Comparison of ENCODE assay signal across 23 cellular contexts in the genomic region with DNA sequence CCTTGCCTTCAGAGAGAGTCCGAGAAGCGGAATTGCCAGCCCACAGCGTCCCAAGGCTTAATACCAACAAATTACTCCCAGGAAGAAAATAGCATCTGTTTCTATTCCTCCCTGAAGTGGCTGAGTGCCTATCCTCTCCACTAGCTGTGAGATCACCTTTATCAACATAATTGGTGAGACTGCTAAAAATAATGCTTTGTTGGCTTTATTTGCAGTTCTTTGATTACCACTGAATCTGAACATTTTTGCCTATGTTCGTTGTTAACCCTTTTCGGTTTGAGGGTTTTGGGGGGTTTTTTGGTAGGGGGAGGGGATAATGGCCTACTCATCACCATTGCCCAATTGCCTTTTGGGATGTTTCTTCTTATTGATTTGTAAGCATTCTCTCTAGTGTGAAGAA. TPM values are rescaled to one million over a fixed set of nuclear protein-coding genes. Genes with fewer than 3 reads are reported as not detected.
DNase-seq lines count a peak whose midpoint lies in the region; ATAC-seq, FAIRE-seq and TF ChIP-seq lines count a peak whose summit lies in the region.
"Had no signal": no experiment of that assay in that cellular context is flagged by ENCODE, and none has a peak within 500 bp of the region (broad histone marks: within the 10 kb centered on the region; RNA-seq: fewer than 3 reads in every experiment).

No MANE protein-coding gene starts in this region.

- H3K27me3 ChIP-seq in aorta (ENCODE audit: control insufficient read depth in 1 of 2, insufficient read depth in 2 of 2, low read length in 1 of 2): no peaks in the 10 kb centered on the region
- H3K27me3 ChIP-seq: BLaER1 had no signal

- H3K27ac ChIP-seq in A549 (no peak overlapping the region), aorta (ENCODE audit: low read depth in 1 of 2, low read length in 2 of 2) (no peak overlapping the region)
- H3K27ac ChIP-seq: BLaER1, HL-60 had no signal

- no peak for TF ChIP-seq CTCF in A549 (IDR thresholded peaks at IDR 0.05)

- 44% methylated on average over 5 of the region's 5 CpGs for WGBS in A549 (ENCODE audit: missing lambda C conversion rate)
- WGBS in aorta, 2 donors: 66 to 69% methylated on average over 5 of the region's 5 CpGs

- no peaks in the 10 kb centered on the region for H3K36me3 ChIP-seq in aorta (ENCODE audit: control insufficient read depth in 1 of 2, insufficient read depth in 2 of 2, low read length in 1 of 2)
- H3K36me3 ChIP-seq: BLaER1 had no signal

- H3K9me3 ChIP-seq in A549 (no peaks in the 10 kb centered on the region), aorta (ENCODE audit: control insufficient read depth, low read length) (no peaks in the 10 kb centered on the region)
- H3K9me3 ChIP-seq: BLaER1 had no signal

- TF ChIP-seq POLR2A in A549 (IDR thresholded peaks at IDR 0.05; ENCODE audit: low read length): no peak

- no peak for ATAC-seq in A549
- no peak for ATAC-seq in aorta (ENCODE audit: low FRiP score)
- ATAC-seq: GM23338 had no signal

- no peak for TF ChIP-seq EP300 in A549 (IDR thresholded peaks at IDR 0.05)

- H3K4me2 ChIP-seq in A549: no peak overlapping the region
- H3K4me2 ChIP-seq: BLaER1, GM23338 had no signal

- H3K4me3 ChIP-seq in A549 (no peak overlapping the region), aorta (ENCODE audit: low read length in 2 of 2) (no peak overlapping the region)
- H3K4me3 ChIP-seq: BLaER1, GM23338 had no signal

- POLR2A ChIA-PET in A549 (lab: Yijun Ruan, JAX): no interaction called here

- CTCF ChIA-PET in A549 (lab: Yijun Ruan, JAX): interaction anchor here (0.7 to 2.0 kb wide), 3 partner anchors 38 to 439 kb away, joined by 3 to 4 read pairs (median 3); no protein-coding TSS in a partner anchor

- no peak for TF ChIP-seq RAD21 in A549 (conservative IDR thresholded peaks at IDR 0.05 in 1 of 2, IDR thresholded peaks at IDR 0.05 in 1 of 2)

- intact Hi-C loops in aorta (cut with DNase I): no loop called here

- DNase-seq in NCI-H524 (lab: John Stamatoyannopoulos, UW): peak; percentile 16 to 40
- DNase-seq in NCI-H524 treated with DMSO at 0.1 percent for 48 hours (lab: John Stamatoyannopoulos, UW): no peak
- DNase-seq in A549 (ENCODE audit: low read depth in 1 of 2, low spot score in 1 of 2): no peak
- DNase-seq in D341Med (ENCODE audit: low spot score): peak; percentile 27
- peak; percentile 56 for DNase-seq in NCI-H2227 treated with DMSO at 0.1 percent for 48 hours (lab: John Stamatoyannopoulos, UW)
- no peak for DNase-seq in medulla oblongata (ENCODE audit: extremely low spot score)
- DNase-seq in aorta: no peak
- DNase-seq in cerebellum (ENCODE audit: low spot score): no peak
- DNase-seq: CD4-positive, alpha-beta memory T cell; DMS79; GDM1; HCEC 1CT; HFFc6; IMR-90; KBM-7 had no signal

- FAIRE-seq in A549 (lab: Jason Lieb, UNC): no peak
- FAIRE-seq: A204.1, GM12892, GM18507, H54 had no signal

- H3K4me1 ChIP-seq in A549 (no peaks in the 10 kb centered on the region), aorta (ENCODE audit: control insufficient read depth in 1 of 2, insufficient read depth in 2 of 2, low read length in 2 of 2) (no peaks in the 10 kb centered on the region)

TF ChIP-seq in A549, 52 proteins besides CTCF, POLR2A, EP300 and RAD21:
- TF ChIP-seq MAFK (IDR thresholded peaks at IDR 0.05; ENCODE audit: partially characterized antibody) (peak; percentile 36), MAZ (IDR thresholded peaks at IDR 0.05; ENCODE audit: borderline replicate concordance, low read depth, low read length) (no peak)

RNA-seq across cellular contexts. Expression of a gene that starts 31.0 kb away (rescaled TPM):
- 4.3 and 5.2 TPM in 2 replicates for polyA plus RNA-seq in A549 (2011; rRNA removed)
- 9.0 and 14.5 TPM in 2 replicates for polyA plus RNA-seq in A549 (2012; cell fraction: cytosol; rRNA removed)
- 25.4 and 32.6 TPM in 2 replicates for polyA plus RNA-seq in A549 (2012; cell fraction: nucleus; rRNA removed)
- polyA plus RNA-seq in A549 (2017; fragmentation: RNase III; extraction: RNeasy Plus Mini Kit Qiagen cat#74134 plus additional on column Dnase treatment): 9.8 to 11.2 TPM (median 10.3 TPM) in 3 replicates
- polyA minus RNA-seq in A549 (2011; rRNA and poly(A)+ RNA removed): 6.6 TPM in 2 replicates
- 1 to 10 TPM; 5.4 to 5.9 TPM for total RNA-seq in aorta
- polyA plus RNA-seq in aorta: 1 to 10 TPM in 1 of 2 donors, under 1 TPM in 1; 0.82 to 2.1 TPM
- 14.3 TPM for total RNA-seq in cerebellum
- polyA plus RNA-seq: CD14-positive monocyte had no signal

RNA-seq across cellular contexts. Expression of a gene that starts 55.4 kb away (rescaled TPM):
- polyA plus RNA-seq in A549 (2011; rRNA removed): 88.2 and 88.8 TPM in 2 replicates
- polyA plus RNA-seq in A549 (2012; cell fraction: cytosol; rRNA removed): 170 and 213 TPM in 2 replicates
- 84.5 and 103 TPM in 2 replicates for polyA plus RNA-seq in A549 (2012; cell fraction: nucleus; rRNA removed)
- 132 to 143 TPM (median 140 TPM) in 3 replicates for polyA plus RNA-seq in A549 (2017; fragmentation: RNase III; extraction: RNeasy Plus Mini Kit Qiagen cat#74134 plus additional on column Dnase treatment)
- 111 and 129 TPM in 2 replicates for polyA minus RNA-seq in A549 (2011; rRNA and poly(A)+ RNA removed)
- 10 to 100 TPM; 31.8 to 41.3 TPM for total RNA-seq in aorta
- polyA plus RNA-seq in aorta: 10 to 100 TPM; 24.9 to 34.1 TPM
- 8.6 TPM for total RNA-seq in cerebellum

RNA-seq across cellular contexts. Expression of a gene that starts 56.1 kb away (rescaled TPM):
- polyA plus RNA-seq in A549 (2011; rRNA removed): 10.8 and 12.0 TPM in 2 replicates
- polyA plus RNA-seq in A549 (2012; cell fraction: cytosol; rRNA removed): 12.6 and 15.6 TPM in 2 replicates
- polyA plus RNA-seq in A549 (2012; cell fraction: nucleus; rRNA removed): 13.5 and 27.6 TPM in 2 replicates
- polyA plus RNA-seq in A549 (2017; fragmentation: RNase III; extraction: RNeasy Plus Mini Kit Qiagen cat#74134 plus additional on column Dnase treatment): 11.1 to 11.6 TPM (median 11.3 TPM) in 3 replicates
- polyA minus RNA-seq in A549 (2011; rRNA and poly(A)+ RNA removed): 11.4 and 13.3 TPM in 2 replicates
- total RNA-seq in aorta: 10 to 100 TPM in 1 of 2 donors, 1 to 10 TPM in 1; 7.0 to 10.6 TPM
- 1 to 10 TPM; 1.6 to 4.1 TPM for polyA plus RNA-seq in aorta
- 6.0 TPM for total RNA-seq in cerebellum

Comparison
In these comparisons a context has a peak if more than half of its experiments do, and no peak if none do; other contexts are left out.
1. DNase-seq: peak in NCI-H524 (2 of 2), D341Med (single experiment) and NCI-H2227 treated with DMSO at 0.1 percent for 48 hours (single experiment); none in NCI-H524 treated with DMSO at 0.1 percent for 48 hours (single experiment), A549 (0 of 2), medulla oblongata (single experiment), aorta (0 of 2) and cerebellum (single experiment).